In genomic region chr3:47715928-47716327, GRCh38 we compare ENCODE assay signal across 12 cellular contexts.
DNase-seq lines count a peak whose midpoint lies in the region; ATAC-seq, FAIRE-seq and TF ChIP-seq lines count a peak whose summit lies in the region.
"Had no signal": no experiment of that assay in that cellular context is flagged by ENCODE, and none has a peak within 500 bp of the region (broad histone marks: within the 10 kb centered on the region; RNA-seq: fewer than 3 reads in every experiment).

No MANE protein-coding gene starts in this region.

- H3K27ac ChIP-seq in astrocyte (ENCODE audit: low read depth, low read length), result no peak overlapping the region
- H3K27ac ChIP-seq in left ventricle myocardium inferior (replicated peaks), result peak overlapping the region; percentile 24

- H3K36me3 ChIP-seq in astrocyte (ENCODE audit: insufficient read depth, low read length) (peaks cover 43% of the 10 kb centered on the region), left ventricle myocardium inferior (peaks cover 52% of the 10 kb centered on the region)

- H3K9me3 Mint-ChIP-seq in HFFc6, result no peaks in the 10 kb centered on the region
- H3K9me3 Mint-ChIP-seq in astrocyte (ENCODE audit: unreplicated experiment), result no peaks in the 10 kb centered on the region
- H3K9me3 Mint-ChIP-seq: natural killer cell had no signal

- peaks cover 16% of the 10 kb centered on the region for H4K20me1 ChIP-seq in astrocyte (ENCODE audit: insufficient read depth, low read length)

- H3K9ac ChIP-seq in astrocyte (ENCODE audit: low read length), result no peak overlapping the region

- H3K27me3 Mint-ChIP-seq in HFFc6 (ENCODE audit: insufficient read depth) (no peaks in the 10 kb centered on the region), astrocyte (ENCODE audit: low read depth, unreplicated experiment) (no peaks in the 10 kb centered on the region)

- H3K4me3 ChIP-seq in AG10803 (ENCODE audit: low read length) (no peak overlapping the region), astrocyte (ENCODE audit: insufficient read depth, low read depth, low read length) (no peak overlapping the region), left ventricle myocardium inferior (no peak overlapping the region)

- H3K27ac Mint-ChIP-seq in HFFc6 (peak overlapping the region; percentile 56), astrocyte (ENCODE audit: unreplicated experiment) (no peak overlapping the region)

- H3K4me2 ChIP-seq in astrocyte (ENCODE audit: low read length), result no peak overlapping the region

- peaks cover 32% of the 10 kb centered on the region for H3K36me3 Mint-ChIP-seq in HFFc6 (ENCODE audit: low read depth)
- H3K36me3 Mint-ChIP-seq in astrocyte (ENCODE audit: low read depth, unreplicated experiment), result peaks cover 17% of the 10 kb centered on the region

- H3K9me3 ChIP-seq in astrocyte (ENCODE audit: insufficient read depth, low read depth, low read length) (no peaks in the 10 kb centered on the region), left ventricle myocardium inferior (replicated peaks) (no peaks in the 10 kb centered on the region)

- H3K4me1 ChIP-seq in astrocyte (ENCODE audit: insufficient read depth, low read length), result no peaks in the 10 kb centered on the region
- H3K4me1 ChIP-seq in left ventricle myocardium inferior, result peaks cover 31% of the 10 kb centered on the region

- no peaks in the 10 kb centered on the region for H3K27me3 ChIP-seq in astrocyte (ENCODE audit: insufficient read depth, low read length)
- no peaks in the 10 kb centered on the region for H3K27me3 ChIP-seq in left ventricle myocardium inferior (ENCODE audit: low read depth)

- intact Hi-C loops in left ventricle myocardium inferior (cut with micrococcal nuclease), result no loop called here

- ATAC-seq in GM19328 (IDR thresholded peaks at IDR 0.05; ENCODE audit: unreplicated experiment) (no peak), HG03095 (IDR thresholded peaks at IDR 0.05; ENCODE audit: unreplicated experiment) (no peak), HG03565 (IDR thresholded peaks at IDR 0.05; ENCODE audit: unreplicated experiment) (no peak)
- ATAC-seq: natural killer cell had no signal

- H3K79me2 ChIP-seq in astrocyte (ENCODE audit: insufficient read depth, low read length), result peaks cover 30% of the 10 kb centered on the region

- FAIRE-seq in astrocyte (lab: Jason Lieb, UNC), result no peak

- no peak overlapping the region for H2AFZ ChIP-seq in astrocyte (ENCODE audit: low read depth, low read length)

- TF ChIP-seq CTCF in AG10803 (conservative IDR thresholded peaks at IDR 0.05; ENCODE audit: low read length) (no peak), HFFc6 (IDR thresholded peaks at IDR 0.05) (no peak), astrocyte (IDR thresholded peaks at IDR 0.05; ENCODE audit: insufficient read depth, low read depth, low read length) (no peak), left ventricle myocardium inferior (IDR thresholded peaks at IDR 0.05; ENCODE audit: borderline replicate concordance) (no peak)

- DNase-seq in AG10803 (ENCODE audit: low read depth), result peak; percentile 25
- peak; percentile 63 for DNase-seq in HFFc6
- peak; percentile 39 for DNase-seq in astrocyte (ENCODE audit: low read depth)
- DNase-seq in left ventricle myocardium inferior, result no peak
- DNase-seq in stimulated activated CD4-positive, alpha-beta T cell treated with anti-CD3 and anti-CD28 coated beads, Interleukin-4, amount 100 ng/mL, for 24 hours, result no peak
- DNase-seq: COR-L47, natural killer cell, NCI-H524, substantia nigra had no signal

- H3K4me1 Mint-ChIP-seq in HFFc6 (ENCODE audit: low read depth) (peaks cover 20% of the 10 kb centered on the region), astrocyte (ENCODE audit: low read depth, unreplicated experiment) (peaks cover 11% of the 10 kb centered on the region)

- H3K4me3 Mint-ChIP-seq in HFFc6 (no peak overlapping the region), astrocyte (ENCODE audit: unreplicated experiment) (no peak overlapping the region)
- H3K4me3 Mint-ChIP-seq: natural killer cell had no signal

Comparison
In these comparisons a context has a peak if more than half of its experiments do, and no peak if none do; other contexts are left out.
1. DNase-seq: peak in AG10803 (single experiment), HFFc6 (single experiment) and astrocyte (single experiment); none in left ventricle myocardium inferior (single experiment) and stimulated activated CD4-positive, alpha-beta T cell treated with anti-CD3 and anti-CD28 coated beads, Interleukin-4, amount 100 ng/mL, for 24 hours (single experiment).